Comparison of ENCODE assay signal across 23 cellular contexts in genomic region chr16:14241631-14242030, GRCh38.
"Had no signal": no experiment of that assay in that cellular context is flagged by ENCODE, and none has a peak within 500 bp of the region (broad histone marks: within the 10 kb centered on the region; RNA-seq: fewer than 3 reads in every experiment).

No MANE protein-coding gene starts in this region.

- H3K9ac ChIP-seq: neural progenitor cell had no signal

- H3K27me3 Mint-ChIP-seq: activated B cell treated with CpG ODN at 0.5 μM for 24 hours; activated CD4-positive, alpha-beta memory T cell treated with anti-CD3 and anti-CD28 coated beads for 36 hours; brain; central memory CD8-positive, alpha-beta T cell; memory B cell had no signal

- H3K27me3 ChIP-seq: neural progenitor cell, spleen, thyroid gland had no signal

- H3K36me3 ChIP-seq: neural progenitor cell had no signal

- DNase-seq: activated B cell treated with CpG ODN at 0.5 μM for 24 hours; activated CD4-positive, alpha-beta memory T cell treated with anti-CD3 and anti-CD28 coated beads for 36 hours; activated CD4-positive, alpha-beta T cell treated with anti-CD3 and anti-CD28 coated beads for 4 hours; activated gamma-delta T cell treated with Interleukin-2 at 50 U/mL for 16 hours; activated T-cell treated with anti-CD3 and anti-CD28 coated beads for 4 hours; amniotic stem cell; effector CD4-positive, alpha-beta T cell; hypothalamus; islet precursor cell; spleen; stimulated activated CD8-positive, alpha-beta memory T cell treated with anti-CD3 and anti-CD28 coated beads, Interleukin-4, amount 100 ng/mL, for 48 hours; stimulated activated naive CD4-positive, alpha-beta T cell; SW 1271; T-helper 2 cell; thyroid gland had no signal

- H3K4me3 Mint-ChIP-seq: activated B cell treated with CpG ODN at 0.5 μM for 24 hours; activated CD4-positive, alpha-beta memory T cell treated with anti-CD3 and anti-CD28 coated beads for 36 hours; activated T-helper 1 cell treated with anti-CD3 and anti-CD28 coated beads, Interleukin-12 subunit alpha, Interleukin-12 subunit beta, Interleukin-2, Interleukin-4 antibody, amounts not matched to agents 30 ng/mL and 10 ng/mL and 1 ng/mL, durations not matched to agents 14 hours and 24 hours and 36 hours; brain; central memory CD8-positive, alpha-beta T cell; memory B cell; neural progenitor cell had no signal

- H3K4me1 Mint-ChIP-seq: activated B cell treated with CpG ODN at 0.5 μM for 24 hours; central memory CD8-positive, alpha-beta T cell; memory B cell; neural progenitor cell had no signal

- H2AFZ ChIP-seq: neural progenitor cell had no signal

- H3K9me3 Mint-ChIP-seq: activated B cell treated with CpG ODN at 0.5 μM for 24 hours; activated CD4-positive, alpha-beta memory T cell treated with anti-CD3 and anti-CD28 coated beads for 36 hours; activated naive CD4-positive, alpha-beta T cell treated with anti-CD3 and anti-CD28 coated beads, Interleukin-2, amount 50 U/mL, for 72 hours; activated T-helper 1 cell treated with anti-CD3 and anti-CD28 coated beads, Interleukin-12 subunit alpha, Interleukin-12 subunit beta, Interleukin-2, Interleukin-4 antibody, amounts not matched to agents 30 ng/mL and 10 ng/mL and 1 ng/mL, durations not matched to agents 14 hours and 24 hours and 36 hours; brain; central memory CD8-positive, alpha-beta T cell; memory B cell; neural progenitor cell had no signal

- H3K27ac ChIP-seq: neural progenitor cell, spleen, thyroid gland had no signal

- H3K4me1 ChIP-seq: neural progenitor cell, prostate gland, spleen, thyroid gland had no signal

- H3K4me2 ChIP-seq: neural progenitor cell had no signal

- ATAC-seq: activated naive CD4-positive, alpha-beta T cell treated with anti-CD3 and anti-CD28 coated beads, Interleukin-2, amount 50 U/mL, for 72 hours had no signal

- H3K36me3 Mint-ChIP-seq: activated naive CD4-positive, alpha-beta T cell treated with anti-CD3 and anti-CD28 coated beads, Interleukin-2, amount 50 U/mL, for 72 hours had no signal

- H3K9me3 ChIP-seq: prostate gland, spleen, thyroid gland had no signal

- H3K4me3 ChIP-seq: coronary artery, neural progenitor cell, prostate gland, spleen, thyroid gland had no signal

- H3K27ac Mint-ChIP-seq: activated B cell treated with CpG ODN at 0.5 μM for 24 hours; activated CD4-positive, alpha-beta memory T cell treated with anti-CD3 and anti-CD28 coated beads for 36 hours; activated naive CD4-positive, alpha-beta T cell treated with anti-CD3 and anti-CD28 coated beads, Interleukin-2, amount 50 U/mL, for 72 hours; activated T-helper 1 cell treated with anti-CD3 and anti-CD28 coated beads, Interleukin-12 subunit alpha, Interleukin-12 subunit beta, Interleukin-2, Interleukin-4 antibody, amounts not matched to agents 30 ng/mL and 10 ng/mL and 1 ng/mL, durations not matched to agents 14 hours and 24 hours and 36 hours; memory B cell had no signal
